ENCODE assay signal across 1 cellular context in the genomic region with DNA sequence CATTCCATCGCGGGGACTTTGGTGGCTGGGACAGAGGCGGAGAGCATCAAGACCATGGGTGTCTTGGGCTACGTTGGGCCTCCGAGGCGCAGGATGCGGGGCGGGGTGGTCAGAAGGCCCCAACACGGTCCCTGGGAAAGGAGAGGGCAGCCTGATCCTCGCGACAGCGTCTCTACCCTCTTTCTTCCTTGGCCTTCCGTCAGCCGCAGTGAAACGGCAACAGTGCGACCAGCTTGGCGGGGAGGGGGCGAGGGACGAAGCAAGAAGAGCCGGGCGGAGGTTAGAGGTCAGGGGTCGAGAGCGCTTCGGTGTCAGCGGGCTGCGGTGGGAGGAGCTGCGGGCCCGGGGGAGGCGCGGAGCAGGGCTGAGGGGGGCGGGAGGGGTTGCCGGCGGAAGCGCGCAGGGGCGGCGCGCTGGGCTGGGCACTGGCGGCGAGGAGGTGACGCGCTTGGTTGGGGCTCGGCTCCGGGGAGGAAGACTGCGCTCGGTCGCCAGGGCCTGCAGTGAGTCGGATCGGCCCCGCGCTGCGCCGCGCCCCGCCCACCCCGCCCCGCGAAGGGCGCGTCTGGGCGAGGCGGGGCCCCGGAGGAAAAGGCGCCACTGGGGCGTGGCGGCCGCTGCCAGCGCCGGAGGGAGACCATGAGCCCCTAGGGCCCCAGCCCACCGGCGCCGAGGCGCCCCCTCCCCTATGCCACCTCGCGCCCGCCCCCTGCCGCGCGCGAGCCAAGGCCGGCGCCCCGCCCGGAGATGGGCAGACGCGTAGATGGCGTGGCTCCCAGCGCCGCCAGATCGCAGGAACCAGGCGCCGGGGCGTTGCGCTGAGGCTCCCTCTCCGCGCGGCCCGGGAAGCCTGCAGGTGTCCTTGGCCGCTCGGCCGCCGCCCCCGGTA.
TF ChIP-seq lines count a peak whose summit lies in the region.

A gene (plus strand): TSS at position 600 of the 889 bp plus-strand sequence. CDS start 1,186 bp downstream, outside the sequence.

TF ChIP-seq in GM12878, 131 proteins besides CTCF, POLR2A, EP300 and RAD21 (continued from another document):
- TF ChIP-seq, protein P1, sequence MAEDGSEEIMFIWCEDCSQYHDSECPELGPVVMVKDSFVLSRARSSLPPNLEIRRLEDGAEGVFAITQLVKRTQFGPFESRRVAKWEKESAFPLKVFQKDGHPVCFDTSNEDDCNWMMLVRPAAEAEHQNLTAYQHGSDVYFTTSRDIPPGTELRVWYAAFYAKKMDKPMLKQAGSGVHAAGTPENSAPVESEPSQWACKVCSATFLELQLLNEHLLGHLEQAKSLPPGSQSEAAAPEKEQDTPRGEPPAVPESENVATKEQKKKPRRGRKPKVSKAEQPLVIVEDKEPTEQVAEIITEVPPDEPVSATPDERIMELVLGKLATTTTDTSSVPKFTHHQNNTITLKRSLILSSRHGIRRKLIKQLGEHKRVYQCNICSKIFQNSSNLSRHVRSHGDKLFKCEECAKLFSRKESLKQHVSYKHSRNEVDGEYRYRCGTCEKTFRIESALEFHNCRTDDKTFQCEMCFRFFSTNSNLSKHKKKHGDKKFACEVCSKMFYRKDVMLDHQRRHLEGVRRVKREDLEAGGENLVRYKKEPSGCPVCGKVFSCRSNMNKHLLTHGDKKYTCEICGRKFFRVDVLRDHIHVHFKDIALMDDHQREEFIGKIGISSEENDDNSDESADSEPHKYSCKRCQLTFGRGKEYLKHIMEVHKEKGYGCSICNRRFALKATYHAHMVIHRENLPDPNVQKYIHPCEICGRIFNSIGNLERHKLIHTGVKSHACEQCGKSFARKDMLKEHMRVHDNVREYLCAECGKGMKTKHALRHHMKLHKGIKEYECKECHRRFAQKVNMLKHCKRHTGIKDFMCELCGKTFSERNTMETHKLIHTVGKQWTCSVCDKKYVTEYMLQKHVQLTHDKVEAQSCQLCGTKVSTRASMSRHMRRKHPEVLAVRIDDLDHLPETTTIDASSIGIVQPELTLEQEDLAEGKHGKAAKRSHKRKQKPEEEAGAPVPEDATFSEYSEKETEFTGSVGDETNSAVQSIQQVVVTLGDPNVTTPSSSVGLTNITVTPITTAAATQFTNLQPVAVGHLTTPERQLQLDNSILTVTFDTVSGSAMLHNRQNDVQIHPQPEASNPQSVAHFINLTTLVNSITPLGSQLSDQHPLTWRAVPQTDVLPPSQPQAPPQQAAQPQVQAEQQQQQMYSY (CRISPR knock-in tag; IDR thresholded peaks at IDR 0.05), result no peak
- peak in 1 of 2 experiments; percentile 40; a peak in 1 of 4 replicates for TF ChIP-seq BHLHE40 (IDR thresholded peaks at IDR 0.05; ENCODE audit: borderline replicate concordance in 1 of 2, low read depth in 2 of 2, low read length in 1 of 2)
- no peak for TF ChIP-seq HCFC1 (IDR thresholded peaks at IDR 0.05; ENCODE audit: low read length)
- TF ChIP-seq YY1 (IDR thresholded peaks at IDR 0.05; ENCODE audit: low read depth, low read length), result no peak
- no peak for TF ChIP-seq ZNF207 (IDR thresholded peaks at IDR 0.05; ENCODE audit: borderline replicate concordance)
- no peak for TF ChIP-seq NRF1 (conservative IDR thresholded peaks at IDR 0.05; ENCODE audit: low read depth, low read length)
- peak; percentile 72; the same call in 1 of the 2 replicates for TF ChIP-seq HDGF (IDR thresholded peaks at IDR 0.05)
- no peak for TF ChIP-seq ZNF622 (IDR thresholded peaks at IDR 0.05)
- TF ChIP-seq, protein P2, sequence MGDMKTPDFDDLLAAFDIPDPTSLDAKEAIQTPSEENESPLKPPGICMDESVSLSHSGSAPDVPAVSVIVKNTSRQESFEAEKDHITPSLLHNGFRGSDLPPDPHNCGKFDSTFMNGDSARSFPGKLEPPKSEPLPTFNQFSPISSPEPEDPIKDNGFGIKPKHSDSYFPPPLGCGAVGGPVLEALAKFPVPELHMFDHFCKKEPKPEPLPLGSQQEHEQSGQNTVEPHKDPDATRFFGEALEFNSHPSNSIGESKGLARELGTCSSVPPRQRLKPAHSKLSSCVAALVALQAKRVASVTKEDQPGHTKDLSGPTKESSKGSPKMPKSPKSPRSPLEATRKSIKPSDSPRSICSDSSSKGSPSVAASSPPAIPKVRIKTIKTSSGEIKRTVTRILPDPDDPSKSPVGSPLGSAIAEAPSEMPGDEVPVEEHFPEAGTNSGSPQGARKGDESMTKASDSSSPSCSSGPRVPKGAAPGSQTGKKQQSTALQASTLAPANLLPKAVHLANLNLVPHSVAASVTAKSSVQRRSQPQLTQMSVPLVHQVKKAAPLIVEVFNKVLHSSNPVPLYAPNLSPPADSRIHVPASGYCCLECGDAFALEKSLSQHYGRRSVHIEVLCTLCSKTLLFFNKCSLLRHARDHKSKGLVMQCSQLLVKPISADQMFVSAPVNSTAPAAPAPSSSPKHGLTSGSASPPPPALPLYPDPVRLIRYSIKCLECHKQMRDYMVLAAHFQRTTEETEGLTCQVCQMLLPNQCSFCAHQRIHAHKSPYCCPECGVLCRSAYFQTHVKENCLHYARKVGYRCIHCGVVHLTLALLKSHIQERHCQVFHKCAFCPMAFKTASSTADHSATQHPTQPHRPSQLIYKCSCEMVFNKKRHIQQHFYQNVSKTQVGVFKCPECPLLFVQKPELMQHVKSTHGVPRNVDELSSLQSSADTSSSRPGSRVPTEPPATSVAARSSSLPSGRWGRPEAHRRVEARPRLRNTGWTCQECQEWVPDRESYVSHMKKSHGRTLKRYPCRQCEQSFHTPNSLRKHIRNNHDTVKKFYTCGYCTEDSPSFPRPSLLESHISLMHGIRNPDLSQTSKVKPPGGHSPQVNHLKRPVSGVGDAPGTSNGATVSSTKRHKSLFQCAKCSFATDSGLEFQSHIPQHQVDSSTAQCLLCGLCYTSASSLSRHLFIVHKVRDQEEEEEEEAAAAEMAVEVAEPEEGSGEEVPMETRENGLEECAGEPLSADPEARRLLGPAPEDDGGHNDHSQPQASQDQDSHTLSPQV (IDR thresholded peaks at IDR 0.05), result no peak
- TF ChIP-seq, protein P3, sequence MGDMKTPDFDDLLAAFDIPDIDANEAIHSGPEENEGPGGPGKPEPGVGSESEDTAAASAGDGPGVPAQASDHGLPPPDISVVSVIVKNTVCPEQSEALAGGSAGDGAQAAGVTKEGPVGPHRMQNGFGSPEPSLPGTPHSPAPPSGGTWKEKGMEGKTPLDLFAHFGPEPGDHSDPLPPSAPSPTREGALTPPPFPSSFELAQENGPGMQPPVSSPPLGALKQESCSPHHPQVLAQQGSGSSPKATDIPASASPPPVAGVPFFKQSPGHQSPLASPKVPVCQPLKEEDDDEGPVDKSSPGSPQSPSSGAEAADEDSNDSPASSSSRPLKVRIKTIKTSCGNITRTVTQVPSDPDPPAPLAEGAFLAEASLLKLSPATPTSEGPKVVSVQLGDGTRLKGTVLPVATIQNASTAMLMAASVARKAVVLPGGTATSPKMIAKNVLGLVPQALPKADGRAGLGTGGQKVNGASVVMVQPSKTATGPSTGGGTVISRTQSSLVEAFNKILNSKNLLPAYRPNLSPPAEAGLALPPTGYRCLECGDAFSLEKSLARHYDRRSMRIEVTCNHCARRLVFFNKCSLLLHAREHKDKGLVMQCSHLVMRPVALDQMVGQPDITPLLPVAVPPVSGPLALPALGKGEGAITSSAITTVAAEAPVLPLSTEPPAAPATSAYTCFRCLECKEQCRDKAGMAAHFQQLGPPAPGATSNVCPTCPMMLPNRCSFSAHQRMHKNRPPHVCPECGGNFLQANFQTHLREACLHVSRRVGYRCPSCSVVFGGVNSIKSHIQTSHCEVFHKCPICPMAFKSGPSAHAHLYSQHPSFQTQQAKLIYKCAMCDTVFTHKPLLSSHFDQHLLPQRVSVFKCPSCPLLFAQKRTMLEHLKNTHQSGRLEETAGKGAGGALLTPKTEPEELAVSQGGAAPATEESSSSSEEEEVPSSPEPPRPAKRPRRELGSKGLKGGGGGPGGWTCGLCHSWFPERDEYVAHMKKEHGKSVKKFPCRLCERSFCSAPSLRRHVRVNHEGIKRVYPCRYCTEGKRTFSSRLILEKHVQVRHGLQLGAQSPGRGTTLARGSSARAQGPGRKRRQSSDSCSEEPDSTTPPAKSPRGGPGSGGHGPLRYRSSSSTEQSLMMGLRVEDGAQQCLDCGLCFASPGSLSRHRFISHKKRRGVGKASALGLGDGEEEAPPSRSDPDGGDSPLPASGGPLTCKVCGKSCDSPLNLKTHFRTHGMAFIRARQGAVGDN (IDR thresholded peaks at IDR 0.05), result peak; percentile 94
- no peak for TF ChIP-seq NR2C2 (IDR thresholded peaks at IDR 0.05; ENCODE audit: borderline replicate concordance, control insufficient read depth, insufficient read length, low read depth)
- no peak for TF ChIP-seq CREM (IDR thresholded peaks at IDR 0.05; ENCODE audit: low read depth)
- no peak for TF ChIP-seq SMAD1 (IDR thresholded peaks at IDR 0.05; ENCODE audit: low read depth, partially characterized antibody)
- TF ChIP-seq NR2C1 (IDR thresholded peaks at IDR 0.05), result peak; percentile 95
- no peak for TF ChIP-seq RAD51 (IDR thresholded peaks at IDR 0.05)
